In genomic region chr3:41198526-41198925, GRCh38 we compare ENCODE assay signal across 8 cellular contexts. TPM values are rescaled to one million over a fixed set of nuclear protein-coding genes. Genes with fewer than 3 reads are reported as not detected.
A peak's percentile ranks its signal among the peaks of the same experiment; 100 is the strongest.
DNase-seq lines count a peak whose midpoint lies in the region; ATAC-seq and TF ChIP-seq lines count a peak whose summit lies in the region.

No MANE protein-coding gene starts in this region.

- H3K9me3 ChIP-seq in DND-41 (ENCODE audit: insufficient read depth, low read length, severe bottlenecking) (no peaks in the 10 kb centered on the region), SU-DHL-6 (ENCODE audit: insufficient read depth, low read length) (no peaks in the 10 kb centered on the region)
- no peaks in the 10 kb centered on the region for H3K9me3 ChIP-seq in effector memory CD4-positive, alpha-beta T cell (ENCODE audit: control insufficient read depth, low read length)

- TF ChIP-seq CTCF in DND-41 (IDR thresholded peaks at IDR 0.05; ENCODE audit: borderline replicate concordance, extremely low read depth, low read length, poor library complexity, severe bottlenecking): no peak
- TF ChIP-seq CTCF in SU-DHL-6 (IDR thresholded peaks at IDR 0.05; ENCODE audit: insufficient read depth, low read length, poor library complexity, severe bottlenecking): no peak

- H3K79me2 ChIP-seq in DND-41 (ENCODE audit: insufficient read depth, low read length) (peaks cover 46% of the 10 kb centered on the region), SU-DHL-6 (ENCODE audit: insufficient read depth, low read length) (peaks cover 40% of the 10 kb centered on the region)

- H3K36me3 ChIP-seq in DND-41 (ENCODE audit: insufficient read depth, low read length): peaks cover 9% of the 10 kb centered on the region; the same call in 1 of the 2 replicates
- H3K36me3 ChIP-seq in SU-DHL-6 (ENCODE audit: low read length): no peaks in the 10 kb centered on the region
- no peaks in the 10 kb centered on the region for H3K36me3 ChIP-seq in effector memory CD4-positive, alpha-beta T cell (ENCODE audit: control insufficient read depth, insufficient read depth, low read length)

- H3K27ac ChIP-seq in DND-41 (ENCODE audit: low read length) (peak overlapping the region; percentile 41; the same call in 1 of the 2 replicates), SU-DHL-6 (ENCODE audit: low read depth, low read length) (no peak overlapping the region)
- peak overlapping the region; percentile 92 for H3K27ac ChIP-seq in effector memory CD4-positive, alpha-beta T cell (ENCODE audit: insufficient read depth, low read length, poor library complexity, severe bottlenecking)

- ATAC-seq in DND-41 (ENCODE audit: insufficient read depth, low read depth) (no peak), HG02870 (IDR thresholded peaks at IDR 0.05; ENCODE audit: unreplicated experiment) (peak; percentile 2), HG02588 (IDR thresholded peaks at IDR 0.05; ENCODE audit: unreplicated experiment) (no peak)

- H3K9ac ChIP-seq in DND-41 (ENCODE audit: low read depth, low read length) (peak overlapping the region; percentile 96), SU-DHL-6 (ENCODE audit: low read length) (peak overlapping the region; percentile 98)

- DNase-seq in DND-41 (no peak), mucosa of gallbladder (ENCODE audit: low spot score) (peak; percentile 27), ureter (ENCODE audit: low spot score) (peak; percentile 53), 8988T (no peak)
- DNase-seq in effector memory CD4-positive, alpha-beta T cell: no peak

- H3F3A ChIP-seq in SU-DHL-6 (ENCODE audit: insufficient read depth): peaks cover 6% of the 10 kb centered on the region; the same call in 1 of the 2 replicates

- H3K4me1 ChIP-seq in DND-41 (ENCODE audit: insufficient read depth, low read length): peaks cover 40% of the 10 kb centered on the region
- peaks cover 26% of the 10 kb centered on the region for H3K4me1 ChIP-seq in effector memory CD4-positive, alpha-beta T cell (ENCODE audit: control insufficient read depth, insufficient read depth, low read length, poor library complexity, severe bottlenecking)

- peak overlapping the region; percentile 84 for H3K4me2 ChIP-seq in DND-41 (ENCODE audit: insufficient read depth, low read length)
- H3K4me2 ChIP-seq in SU-DHL-6 (ENCODE audit: low read depth, low read length, poor library complexity, severe bottlenecking): peak overlapping the region; percentile 64

- H3K4me3 ChIP-seq in DND-41 (ENCODE audit: low read depth in 1 of 2, low read length in 2 of 2): peak overlapping the region; percentile 76 to 80; a peak in 3 of 4 replicates
- H3K4me3 ChIP-seq in SU-DHL-6 (ENCODE audit: insufficient read depth, low read length, poor library complexity, severe bottlenecking): peak overlapping the region; percentile 92
- H3K4me3 ChIP-seq in effector memory CD4-positive, alpha-beta T cell (ENCODE audit: insufficient read depth, low read depth, low read length, poor library complexity, severe bottlenecking): peak overlapping the region; percentile 87

- H3K27me3 ChIP-seq in DND-41 (ENCODE audit: insufficient read depth, low read length, poor library complexity) (peaks cover 31% of the 10 kb centered on the region), SU-DHL-6 (ENCODE audit: low read length) (no peaks in the 10 kb centered on the region)
- H3K27me3 ChIP-seq in effector memory CD4-positive, alpha-beta T cell (replicated peaks; ENCODE audit: control insufficient read depth, insufficient read depth, low read length, poor library complexity, severe bottlenecking): no peaks in the 10 kb centered on the region

- peak overlapping the region; percentile 89 for H2AFZ ChIP-seq in DND-41 (ENCODE audit: low read depth, low read length)
- H2AFZ ChIP-seq in SU-DHL-6 (ENCODE audit: low read depth, low read length, severe bottlenecking): peak overlapping the region; percentile 97

- peaks cover 35% of the 10 kb centered on the region for H4K20me1 ChIP-seq in DND-41 (ENCODE audit: insufficient read depth, low read length)
- H4K20me1 ChIP-seq in SU-DHL-6 (ENCODE audit: low read depth, low read length): peaks cover 28% of the 10 kb centered on the region

- H3K9me2 ChIP-seq in SU-DHL-6 (replicated peaks; ENCODE audit: insufficient read depth, low read length): no peaks in the 10 kb centered on the region

RNA-seq across cellular contexts. Expression of gene CTNNB1, which starts 0.8 kb away (rescaled TPM):
- 380 TPM for total RNA-seq in mucosa of gallbladder
- 335 TPM for total RNA-seq in ureter

Comparison
In these comparisons a context has a peak if more than half of its experiments do, and no peak if none do; other contexts are left out.
1. DNase-seq: peak in mucosa of gallbladder (single experiment) and ureter (single experiment); none in DND-41 (single experiment), effector memory CD4-positive, alpha-beta T cell (0 of 3) and 8988T (single experiment).
2. Peak in every context shown above with its lines, with median percentiles within 50 percentile points of each other: H3K4me3 ChIP-seq.